In the genomic region with DNA sequence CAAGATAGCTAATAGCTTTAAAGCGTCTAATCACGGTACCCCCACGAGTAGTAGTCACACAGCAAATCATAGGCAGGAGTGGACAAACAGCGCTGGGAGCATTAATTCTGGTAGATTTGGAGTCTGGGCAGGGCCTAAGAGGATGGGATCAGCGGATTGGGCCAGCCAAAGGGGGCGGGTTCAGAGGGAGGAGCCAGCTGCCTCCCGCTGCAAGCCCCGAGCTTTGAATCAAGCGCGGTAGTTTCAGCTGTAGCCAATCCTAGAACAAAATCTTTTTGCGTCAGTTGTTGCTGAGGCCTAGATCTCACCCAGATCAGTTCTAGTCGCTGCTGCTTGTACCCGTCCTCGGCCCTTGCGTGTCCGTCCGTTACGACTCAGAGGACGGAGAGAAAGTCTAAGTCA, we compare ENCODE assay signal across 8 cellular contexts. TPM values are rescaled to one million over a fixed set of nuclear protein-coding genes. Genes with fewer than 3 reads are reported as not detected.
DNase-seq lines count a peak whose midpoint lies in the region; ATAC-seq and TF ChIP-seq lines count a peak whose summit lies in the region.

No MANE protein-coding gene starts in this region.

- H3K4me1 Mint-ChIP-seq in activated CD4-positive, alpha-beta memory T cell treated with anti-CD3 and anti-CD28 coated beads, Interleukin-2, amount 10 ng/mL, durations not matched to agents 7 days and 5 days = peaks cover 29% of the 10 kb centered on the region

- POLR2A ChIA-PET in activated CD4-positive, alpha-beta memory T cell treated with anti-CD3 and anti-CD28 coated beads, Interleukin-2, amount 10 ng/mL, durations not matched to agents 7 days and 5 days (lab: Charles Lee) = interaction anchor here (0.7 to 7.7 kb wide), 23 partner anchors 8 to 862 kb away, joined by 3 to 83 read pairs (median 6); a partner anchor contains a TSS

- peaks cover 23% of the 10 kb centered on the region for H3K4me1 ChIP-seq in lower lobe of right lung

- TF ChIP-seq CTCF in C4-2B (conservative IDR thresholded peaks at IDR 0.05) (no peak), lower lobe of right lung (IDR thresholded peaks at IDR 0.05) (no peak)

- H3K9me3 Mint-ChIP-seq in activated CD4-positive, alpha-beta memory T cell treated with anti-CD3 and anti-CD28 coated beads, Interleukin-2, amount 10 ng/mL, durations not matched to agents 7 days and 5 days = no peaks in the 10 kb centered on the region

- CTCF ChIA-PET in activated CD4-positive, alpha-beta memory T cell treated with anti-CD3 and anti-CD28 coated beads, Interleukin-2, amount 10 ng/mL, durations not matched to agents 7 days and 5 days (lab: Charles Lee) = interaction anchor here (0.5 to 3.0 kb wide), 15 partner anchors 14 to 280 kb away, joined by 3 to 13 read pairs (median 5); a partner anchor contains a TSS

- intact Hi-C loops in lower lobe of right lung (cut with DNase I) = no loop called here

- peak overlapping the region; percentile 88 for H3K4me3 Mint-ChIP-seq in activated CD4-positive, alpha-beta memory T cell treated with anti-CD3 and anti-CD28 coated beads, Interleukin-2, amount 10 ng/mL, durations not matched to agents 7 days and 5 days

- ATAC-seq in GM19438 (IDR thresholded peaks at IDR 0.05; ENCODE audit: low read depth, unreplicated experiment) (peak; percentile 69), HG03571 (IDR thresholded peaks at IDR 0.05; ENCODE audit: unreplicated experiment) (peak; percentile 68), lower lobe of right lung (peak; percentile 91 to 94)

- H3K27me3 Mint-ChIP-seq in activated CD4-positive, alpha-beta memory T cell treated with anti-CD3 and anti-CD28 coated beads, Interleukin-2, amount 10 ng/mL, durations not matched to agents 7 days and 5 days = no peaks in the 10 kb centered on the region

- no peaks in the 10 kb centered on the region for H3K9me3 ChIP-seq in lower lobe of right lung

- H3K27me3 ChIP-seq in lower lobe of right lung (ENCODE audit: low read depth) = no peaks in the 10 kb centered on the region

- peaks cover 2% of the 10 kb centered on the region for H3K36me3 Mint-ChIP-seq in activated CD4-positive, alpha-beta memory T cell treated with anti-CD3 and anti-CD28 coated beads, Interleukin-2, amount 10 ng/mL, durations not matched to agents 7 days and 5 days (ENCODE audit: low read depth)

- DNase-seq in NCI-H774 (lab: John Stamatoyannopoulos, UW) = peak; percentile 99
- DNase-seq in activated CD4-positive, alpha-beta memory T cell treated with anti-CD3 and anti-CD28 coated beads, Interleukin-2, amount 10 ng/mL, durations not matched to agents 7 days and 5 days = peak; percentile 96
- DNase-seq in effector CD4-positive, alpha-beta T cell = peak; percentile 90
- peak; percentile 96 for DNase-seq in lower lobe of right lung
- DNase-seq in stimulated activated CD4-positive, alpha-beta T cell treated with anti-CD3 and anti-CD28 coated beads, TNF-alpha, amount 100 ng/mL, for 24 hours (ENCODE audit: low read depth in 3 of 3) = peak; percentile 82 to 94 (median 90)

- no peaks in the 10 kb centered on the region for H3K36me3 ChIP-seq in lower lobe of right lung

- peak overlapping the region; percentile 98 for H3K27ac Mint-ChIP-seq in activated CD4-positive, alpha-beta memory T cell treated with anti-CD3 and anti-CD28 coated beads, Interleukin-2, amount 10 ng/mL, durations not matched to agents 7 days and 5 days

- peak overlapping the region; percentile 93 for H3K27ac ChIP-seq in C4-2B
- H3K27ac ChIP-seq in lower lobe of right lung = peak overlapping the region; percentile 96

- H3K4me3 ChIP-seq in lower lobe of right lung = peak overlapping the region; percentile 100

RNA-seq across cellular contexts. Expression of a gene that starts 0.6 kb away (rescaled TPM):
- total RNA-seq in activated CD4-positive, alpha-beta memory T cell treated with anti-CD3 and anti-CD28 coated beads, Interleukin-2, amount 10 ng/mL, durations not matched to agents 7 days and 5 days = 100 to 1,000 TPM; 166 to 172 TPM
- 50.0 TPM for total RNA-seq in lower lobe of right lung

RNA-seq across cellular contexts. Expression of a gene that starts 32.6 kb away (rescaled TPM):
- total RNA-seq in activated CD4-positive, alpha-beta memory T cell treated with anti-CD3 and anti-CD28 coated beads, Interleukin-2, amount 10 ng/mL, durations not matched to agents 7 days and 5 days = 100 to 1,000 TPM; 144 TPM
- total RNA-seq in lower lobe of right lung = 203 TPM

RNA-seq across cellular contexts. Expression of a gene that starts 40.6 kb away (rescaled TPM):
- 1 to 10 TPM; 2.6 to 3.6 TPM for total RNA-seq in activated CD4-positive, alpha-beta memory T cell treated with anti-CD3 and anti-CD28 coated beads, Interleukin-2, amount 10 ng/mL, durations not matched to agents 7 days and 5 days
- 20.3 TPM for total RNA-seq in lower lobe of right lung

Comparison
In these comparisons a context has a peak if more than half of its experiments do, and no peak if none do; other contexts are left out.
1. Peak in every context shown above with its lines: DNase-seq, ATAC-seq, H3K4me3 ChIP-seq and H3K27ac ChIP-seq.